Comparison of ENCODE assay signal across 8 cellular contexts in the genomic region with DNA sequence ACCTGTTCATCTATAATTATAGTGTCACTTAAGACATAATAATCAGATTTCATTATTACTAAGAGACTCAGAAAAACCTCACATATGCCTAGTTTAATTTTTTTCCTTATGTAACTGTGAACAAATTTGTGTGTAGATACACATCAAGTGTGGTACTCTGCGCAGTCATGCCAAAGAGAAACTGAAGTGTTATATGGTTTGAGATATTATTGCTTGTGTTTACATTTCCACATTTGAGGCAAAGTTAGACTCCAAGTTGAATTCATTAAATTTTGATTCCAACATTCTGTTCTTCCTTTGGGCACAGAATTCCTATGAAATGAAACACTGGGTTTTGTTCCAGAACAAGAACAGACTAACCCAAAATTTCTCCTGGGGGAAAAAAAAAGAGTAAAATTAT. TPM values are rescaled to one million over a fixed set of nuclear protein-coding genes. Genes with fewer than 3 reads are reported as not detected.
DNase-seq lines count a peak whose midpoint lies in the region; ATAC-seq, FAIRE-seq and TF ChIP-seq lines count a peak whose summit lies in the region.

No MANE protein-coding gene starts in this region.

- no peak for FAIRE-seq in urothelium cell line (lab: Jason Lieb, UNC)

- CTCF ChIA-PET in AG04449 (lab: Yijun Ruan, JAX), result no interaction called here

- H3K27ac Mint-ChIP-seq in central memory CD8-positive, alpha-beta T cell (ENCODE audit: low read depth), result peak overlapping the region; percentile 74
- peak overlapping the region; percentile 11 to 98 (median 66) for H3K27ac Mint-ChIP-seq in naive B cell

- peak overlapping the region; percentile 76 for H3K4me3 ChIP-seq in AG04449 (ENCODE audit: low read depth, low read length)
- peak overlapping the region; percentile 87 for H3K4me3 ChIP-seq in Jurkat, Clone E6-1 (ENCODE audit: low read length)

- no peak for ATAC-seq in central memory CD8-positive, alpha-beta T cell (replicated peaks; ENCODE audit: extremely low read depth, poor library complexity, severe bottlenecking)
- ATAC-seq in naive B cell (ENCODE audit: low read depth in 2 of 2) (no peak), GM19467 (IDR thresholded peaks at IDR 0.05; ENCODE audit: unreplicated experiment) (no peak)

- no peaks in the 10 kb centered on the region for H3K9me3 Mint-ChIP-seq in central memory CD8-positive, alpha-beta T cell
- no peaks in the 10 kb centered on the region for H3K9me3 Mint-ChIP-seq in naive B cell

- peaks cover 51% of the 10 kb centered on the region for H3K36me3 Mint-ChIP-seq in central memory CD8-positive, alpha-beta T cell (ENCODE audit: insufficient read depth)
- peaks cover 0 to 15% of the 10 kb centered on the region in 2 donors for H3K36me3 Mint-ChIP-seq in naive B cell

- DNase-seq in AG04449 (ENCODE audit: low read depth, low spot score) (no peak), naive B cell (no peak), urothelium cell line (ENCODE audit: low spot score) (no peak), GF-D8 (lab: John Stamatoyannopoulos, UW) (no peak), NCI-H1930 (lab: John Stamatoyannopoulos, UW) (no peak)
- DNase-seq in Jurkat, Clone E6-1 (ENCODE audit: low read depth, low spot score), result no peak
- DNase-seq in central memory CD8-positive, alpha-beta T cell (ENCODE audit: low spot score in 2 of 2), result no peak

- H3K27me3 Mint-ChIP-seq in central memory CD8-positive, alpha-beta T cell, result no peaks in the 10 kb centered on the region
- no peaks in the 10 kb centered on the region for H3K27me3 Mint-ChIP-seq in naive B cell

- H3K4me3 Mint-ChIP-seq in central memory CD8-positive, alpha-beta T cell, result peak overlapping the region; percentile 92
- H3K4me3 Mint-ChIP-seq in naive B cell, result peak overlapping the region; percentile 73 to 100 (median 98)

- H3K4me1 Mint-ChIP-seq in central memory CD8-positive, alpha-beta T cell, result peaks cover 74% of the 10 kb centered on the region
- H3K4me1 Mint-ChIP-seq in naive B cell, result peaks cover 48 to 70% (median 57%) of the 10 kb centered on the region in 3 donors

- POLR2A ChIA-PET in AG04449 (lab: Yijun Ruan, JAX), result no interaction called here

- no peak for TF ChIP-seq CTCF in AG04449 (IDR thresholded peaks at IDR 0.05; ENCODE audit: insufficient read depth, low read length, missing control alignments)

RNA-seq across cellular contexts. Expression of gene MBNL1, which starts 2.2 kb away (rescaled TPM):
- polyA plus RNA-seq in Jurkat, Clone E6-1 (2012; ENCODE audit: insufficient read depth, insufficient read length), result 69.0 TPM
- 100 to 1,000 TPM; 188 to 346 (median 260) TPM for polyA plus RNA-seq in naive B cell (ENCODE audit: low read depth in 6 of 6)
